Comparison of ENCODE assay signal across 1 cellular context in the genomic region with DNA sequence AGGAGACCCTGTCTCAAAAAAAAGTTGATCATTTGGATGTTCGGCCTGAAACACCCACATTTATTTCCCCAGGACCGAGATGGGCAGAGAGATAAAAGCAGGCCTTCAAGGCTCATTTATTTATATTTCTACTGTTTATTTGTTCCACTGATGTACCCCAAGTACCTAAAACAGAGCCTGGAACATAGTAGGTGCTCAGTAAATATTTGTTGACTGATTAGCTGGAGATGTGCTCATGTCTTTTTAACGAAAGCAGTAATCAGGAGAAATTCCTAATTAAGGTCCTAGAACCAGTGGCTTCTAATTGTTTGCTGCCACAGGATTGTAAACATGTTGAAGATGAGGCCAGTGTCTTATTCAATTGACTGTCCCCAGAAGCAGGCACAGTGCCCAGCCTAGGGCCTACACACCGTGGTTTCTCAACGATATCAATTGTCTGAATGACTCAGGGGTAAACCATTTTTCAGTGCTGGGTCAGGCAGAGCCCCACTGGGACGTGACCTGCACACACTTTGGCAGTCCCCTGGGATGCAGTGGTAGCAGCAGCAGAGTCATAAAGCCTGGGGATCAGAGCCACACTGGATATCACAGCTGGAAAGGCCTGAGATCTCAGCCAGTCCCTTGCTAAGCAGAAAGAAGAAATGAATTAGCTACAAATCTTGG.
TF ChIP-seq lines count a peak whose summit lies in the region.

No MANE protein-coding gene starts in this region.

TF ChIP-seq in H1, 55 proteins besides CTCF, POLR2A, EP300 and RAD21:
- no peak for TF ChIP-seq CBX5 (IDR thresholded peaks at IDR 0.05; ENCODE audit: low read depth, low read length)
- TF ChIP-seq, protein P1, sequence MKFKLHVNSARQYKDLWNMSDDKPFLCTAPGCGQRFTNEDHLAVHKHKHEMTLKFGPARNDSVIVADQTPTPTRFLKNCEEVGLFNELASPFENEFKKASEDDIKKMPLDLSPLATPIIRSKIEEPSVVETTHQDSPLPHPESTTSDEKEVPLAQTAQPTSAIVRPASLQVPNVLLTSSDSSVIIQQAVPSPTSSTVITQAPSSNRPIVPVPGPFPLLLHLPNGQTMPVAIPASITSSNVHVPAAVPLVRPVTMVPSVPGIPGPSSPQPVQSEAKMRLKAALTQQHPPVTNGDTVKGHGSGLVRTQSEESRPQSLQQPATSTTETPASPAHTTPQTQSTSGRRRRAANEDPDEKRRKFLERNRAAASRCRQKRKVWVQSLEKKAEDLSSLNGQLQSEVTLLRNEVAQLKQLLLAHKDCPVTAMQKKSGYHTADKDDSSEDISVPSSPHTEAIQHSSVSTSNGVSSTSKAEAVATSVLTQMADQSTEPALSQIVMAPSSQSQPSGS (IDR thresholded peaks at IDR 0.05; ENCODE audit: low read length) = no peak
- no peak for TF ChIP-seq BCL11A (IDR thresholded peaks at IDR 0.05; ENCODE audit: low read depth in 2 of 2, low read length in 2 of 2)
- TF ChIP-seq KDM1A (IDR thresholded peaks at IDR 0.05; ENCODE audit: borderline replicate concordance, low read length) = no peak
- no peak for TF ChIP-seq KDM4A (IDR thresholded peaks at IDR 0.05; ENCODE audit: low read depth, low read length, severe bottlenecking)
- no peak for TF ChIP-seq FOSL1 (IDR thresholded peaks at IDR 0.05; ENCODE audit: insufficient read depth, low read depth, low read length)
- no peak for TF ChIP-seq CTBP2 (IDR thresholded peaks at IDR 0.05; ENCODE audit: borderline replicate concordance, insufficient read depth, insufficient read length, low read length)
- TF ChIP-seq SUZ12 (IDR thresholded peaks at IDR 0.05; ENCODE audit: low read length) = no peak
- no peak for TF ChIP-seq KDM5A (IDR thresholded peaks at IDR 0.05; ENCODE audit: low read length)
- TF ChIP-seq TEAD4 (IDR thresholded peaks at IDR 0.05; ENCODE audit: low read depth, low read length) = no peak
- TF ChIP-seq TAF1 (IDR thresholded peaks at IDR 0.05; ENCODE audit: low read depth, low read length) = no peak
